14 cellular contexts compared by ENCODE assay signal in genomic region chr2:42087137-42087856, GRCh38. TPM values are rescaled to one million over a fixed set of nuclear protein-coding genes. Genes with fewer than 3 reads are reported as not detected.
"Had no signal": no experiment of that assay in that cellular context is flagged by ENCODE, and none has a peak within 500 bp of the region (broad histone marks: within the 10 kb centered on the region; RNA-seq: fewer than 3 reads in every experiment).

No MANE protein-coding gene starts in this region.

- DNase-seq: activated effector memory CD4-positive, alpha-beta T cell treated with anti-CD3 and anti-CD28 coated beads, Interleukin-2, amount 50 U/mL, for 16 hours; left ventricle myocardium superior; upper lobe of left lung had no signal

- H3K27me3 ChIP-seq: brain microvascular endothelial cell, upper lobe of left lung, vagina had no signal

- FAIRE-seq: astrocyte, frontal cortex, islet of Langerhans had no signal

- H3K9me3 ChIP-seq: neutrophil, upper lobe of left lung, vagina had no signal

- H3K4me3 ChIP-seq: skin epidermis, upper lobe of left lung, vagina had no signal

- H3K36me3 ChIP-seq: brain microvascular endothelial cell, neutrophil, upper lobe of left lung, vagina had no signal

- H3K27ac ChIP-seq: brain microvascular endothelial cell, neutrophil, skin epidermis, upper lobe of left lung, vagina had no signal

RNA-seq across cellular contexts. Expression of gene PKDCC, which starts 39.5 kb away (rescaled TPM):
- total RNA-seq: activated naive CD4-positive, alpha-beta T cell treated with anti-CD3 and anti-CD28 coated beads for 36 hours; activated naive CD8-positive, alpha-beta T cell treated with anti-CD3 and anti-CD28 coated beads for 36 hours; activated T-helper 1 cell treated with anti-CD3 and anti-CD28 coated beads, Interleukin-12 subunit alpha, Interleukin-12 subunit beta, Interleukin-2, Interleukin-4 antibody, amounts not matched to agents 30 ng/mL and 10 ng/mL and 1 ng/mL, durations not matched to agents 14 hours and 24 hours and 36 hours; T-helper 1 cell treated with Interleukin-12 subunit alpha and Interleukin-12 subunit beta and Interleukin-4 antibody, amounts not matched to agents 30 ng/mL and 1 ng/mL, for 36 hours had no signal
